7 cellular contexts compared by ENCODE assay signal in genomic region chr5:78907255-78907886, GRCh38.
DNase-seq lines count a peak whose midpoint lies in the region; ATAC-seq and TF ChIP-seq lines count a peak whose summit lies in the region.

No MANE protein-coding gene starts in this region.

- no peak for TF ChIP-seq POLR2A in thyroid gland (IDR thresholded peaks at IDR 0.05)

- no peaks in the 10 kb centered on the region for H3K36me3 ChIP-seq in kidney epithelial cell (ENCODE audit: control insufficient read depth, insufficient read depth, low read length)
- no peaks in the 10 kb centered on the region for H3K36me3 ChIP-seq in thyroid gland

- ATAC-seq in HG02870 (IDR thresholded peaks at IDR 0.05; ENCODE audit: unreplicated experiment) (peak; percentile 34), GM19324 (IDR thresholded peaks at IDR 0.05; ENCODE audit: low FRiP score, unreplicated experiment) (no peak)
- no peak for ATAC-seq in natural killer cell treated with Interleukin-12 subunit alpha and Interleukin-12 subunit beta and Interleukin-15 and Interleukin-18, amount 100 ng/mL, for 72 hours

- H3K4me3 Mint-ChIP-seq in natural killer cell treated with Interleukin-12 subunit alpha and Interleukin-12 subunit beta and Interleukin-15 and Interleukin-18, amount 100 ng/mL, for 72 hours = no peak overlapping the region
- H3K4me3 Mint-ChIP-seq in activated T-helper 2 cell treated with anti-CD3 and anti-CD28 coated beads, Interferon-gamma antibody, Interleukin-2, Interleukin-4, amounts not matched to agents 10 μg/mL and 5 μg/mL and 100 μg/mL, durations not matched to agents 14 hours and 24 hours and 36 hours (ENCODE audit: low read depth) = no peak overlapping the region

- peaks cover 0 to 5% of the 10 kb centered on the region in 2 donors for H3K4me1 Mint-ChIP-seq in natural killer cell treated with Interleukin-12 subunit alpha and Interleukin-12 subunit beta and Interleukin-15 and Interleukin-18, amount 100 ng/mL, for 72 hours (ENCODE audit: low read depth in 2 of 2)
- peaks cover 16% of the 10 kb centered on the region for H3K4me1 Mint-ChIP-seq in activated T-helper 2 cell treated with anti-CD3 and anti-CD28 coated beads, Interferon-gamma antibody, Interleukin-2, Interleukin-4, amounts not matched to agents 10 μg/mL and 5 μg/mL and 100 μg/mL, durations not matched to agents 14 hours and 24 hours and 36 hours (ENCODE audit: low read depth)

- no peaks in the 10 kb centered on the region for H3K36me3 Mint-ChIP-seq in natural killer cell treated with Interleukin-12 subunit alpha and Interleukin-12 subunit beta and Interleukin-15 and Interleukin-18, amount 100 ng/mL, for 72 hours
- peaks cover 2% of the 10 kb centered on the region for H3K36me3 Mint-ChIP-seq in activated T-helper 2 cell treated with anti-CD3 and anti-CD28 coated beads, Interferon-gamma antibody, Interleukin-2, Interleukin-4, amounts not matched to agents 10 μg/mL and 5 μg/mL and 100 μg/mL, durations not matched to agents 14 hours and 24 hours and 36 hours (ENCODE audit: low read depth)

- H3K27me3 ChIP-seq in kidney epithelial cell (ENCODE audit: control insufficient read depth, insufficient read depth, low read length) (no peaks in the 10 kb centered on the region), thyroid gland (no peaks in the 10 kb centered on the region)

- 65 to 86% methylated on average over 11 of the region's 11 CpGs for WGBS in thyroid gland, 2 donors

- no peak overlapping the region for H3K27ac Mint-ChIP-seq in natural killer cell treated with Interleukin-12 subunit alpha and Interleukin-12 subunit beta and Interleukin-15 and Interleukin-18, amount 100 ng/mL, for 72 hours
- H3K27ac Mint-ChIP-seq in activated T-helper 2 cell treated with anti-CD3 and anti-CD28 coated beads, Interferon-gamma antibody, Interleukin-2, Interleukin-4, amounts not matched to agents 10 μg/mL and 5 μg/mL and 100 μg/mL, durations not matched to agents 14 hours and 24 hours and 36 hours = no peak overlapping the region

- no peaks in the 10 kb centered on the region for H3K9me3 Mint-ChIP-seq in natural killer cell treated with Interleukin-12 subunit alpha and Interleukin-12 subunit beta and Interleukin-15 and Interleukin-18, amount 100 ng/mL, for 72 hours
- no peaks in the 10 kb centered on the region for H3K9me3 Mint-ChIP-seq in activated T-helper 2 cell treated with anti-CD3 and anti-CD28 coated beads, Interferon-gamma antibody, Interleukin-2, Interleukin-4, amounts not matched to agents 10 μg/mL and 5 μg/mL and 100 μg/mL, durations not matched to agents 14 hours and 24 hours and 36 hours

- no peak for TF ChIP-seq CTCF in WI38 (IDR thresholded peaks at IDR 0.05; ENCODE audit: low read depth, low read length)
- no peak for TF ChIP-seq CTCF in kidney epithelial cell (IDR thresholded peaks at IDR 0.05; ENCODE audit: insufficient read depth, low read length, poor library complexity, severe bottlenecking)
- no peak for TF ChIP-seq CTCF in thyroid gland (IDR thresholded peaks at IDR 0.05)

- H3K9me3 ChIP-seq in thyroid gland = no peaks in the 10 kb centered on the region

- DNase-seq in kidney epithelial cell (ENCODE audit: low read depth) (peak; percentile 83), thyroid gland (peak in 1 of 2 donors; percentile 7)
- no peak for DNase-seq in natural killer cell treated with Interleukin-12 subunit alpha and Interleukin-12 subunit beta and Interleukin-15 and Interleukin-18, amount 100 ng/mL, for 72 hours (ENCODE audit: low spot score)
- no peak for DNase-seq in activated T-helper 2 cell treated with anti-CD3 and anti-CD28 coated beads, Interferon-gamma antibody, Interleukin-2, Interleukin-4, amounts not matched to agents 10 μg/mL and 5 μg/mL and 100 μg/mL, durations not matched to agents 14 hours and 24 hours and 36 hours (ENCODE audit: low spot score)

- H3K4me3 ChIP-seq in WI38 (ENCODE audit: low read depth, low read length) = peak overlapping the region; percentile 20
- no peak overlapping the region for H3K4me3 ChIP-seq in kidney epithelial cell (ENCODE audit: low read depth, low read length)
- H3K4me3 ChIP-seq in thyroid gland (replicated peaks in 1 of 3) = no peak overlapping the region

- peaks cover 0 to 2% of the 10 kb centered on the region in 2 donors for H3K27me3 Mint-ChIP-seq in natural killer cell treated with Interleukin-12 subunit alpha and Interleukin-12 subunit beta and Interleukin-15 and Interleukin-18, amount 100 ng/mL, for 72 hours
- H3K27me3 Mint-ChIP-seq in activated T-helper 2 cell treated with anti-CD3 and anti-CD28 coated beads, Interferon-gamma antibody, Interleukin-2, Interleukin-4, amounts not matched to agents 10 μg/mL and 5 μg/mL and 100 μg/mL, durations not matched to agents 14 hours and 24 hours and 36 hours (ENCODE audit: low read depth) = no peaks in the 10 kb centered on the region

- intact Hi-C loops in thyroid gland (cut with DNase I) = no loop called here
- intact Hi-C loops in activated T-helper 2 cell treated with anti-CD3 and anti-CD28 coated beads, Interferon-gamma antibody, Interleukin-2, Interleukin-4, amounts not matched to agents 10 μg/mL and 5 μg/mL and 100 μg/mL, durations not matched to agents 14 hours and 24 hours and 36 hours (cut with micrococcal nuclease) = no loop called here

- peaks cover 11 to 20% of the 10 kb centered on the region in 2 donors for H3K4me1 ChIP-seq in thyroid gland

- peak overlapping the region; percentile 37 to 77 (median 76) for H3K27ac ChIP-seq in thyroid gland
